In genomic region chr18:47746615-47747014, GRCh38 we compare ENCODE assay signal across 22 cellular contexts.
A peak's percentile ranks its signal among the peaks of the same experiment; 100 is the strongest.
DNase-seq lines count a peak whose midpoint lies in the region; ATAC-seq, FAIRE-seq and TF ChIP-seq lines count a peak whose summit lies in the region.
"Had no signal": no experiment of that assay in that cellular context is flagged by ENCODE, and none has a peak within 500 bp of the region (broad histone marks: within the 10 kb centered on the region; RNA-seq: fewer than 3 reads in every experiment).

No MANE protein-coding gene starts in this region.

- H3K9me3 ChIP-seq in T-helper 17 cell (ENCODE audit: control insufficient read depth, low read length, poor library complexity, severe bottlenecking) = no peaks in the 10 kb centered on the region
- H3K9me3 ChIP-seq: A549; BE2C; BLaER1 treated with 17β-estradiol and CSF1 and Interleukin-3, amounts not matched to agents 10 nM and 100 nM had no signal

- H3K4me1 Mint-ChIP-seq in type B pancreatic cell (ENCODE audit: unreplicated experiment) (no peaks in the 10 kb centered on the region), T-helper 17 cell (peaks cover 4% of the 10 kb centered on the region)

- H3K36me3 ChIP-seq in bronchial epithelial cell (ENCODE audit: control insufficient read depth, insufficient read depth, low read length) = no peaks in the 10 kb centered on the region
- H3K36me3 ChIP-seq: BE2C; BLaER1 treated with 17β-estradiol and CSF1 and Interleukin-3, amounts not matched to agents 10 nM and 100 nM had no signal

- H3K27ac Mint-ChIP-seq in type B pancreatic cell (no peak overlapping the region), T-helper 17 cell (no peak overlapping the region)
- H3K27ac Mint-ChIP-seq: CD14-positive monocyte; CD4-positive, alpha-beta T cell; CD8-positive, alpha-beta memory T cell; H9 had no signal

- peak; percentile 79 for FAIRE-seq in bronchial epithelial cell (lab: Jason Lieb, UNC)
- no peak for FAIRE-seq in GM12891 (lab: Jason Lieb, UNC)
- FAIRE-seq: A549, GM12892 had no signal

- H3K36me3 Mint-ChIP-seq in type B pancreatic cell (no peaks in the 10 kb centered on the region), T-helper 17 cell (ENCODE audit: low read depth) (no peaks in the 10 kb centered on the region)
- H3K36me3 Mint-ChIP-seq: CD14-positive monocyte; CD8-positive, alpha-beta memory T cell had no signal

- H3K4me3 ChIP-seq in bronchial epithelial cell (ENCODE audit: low read depth, low read length) = no peak overlapping the region
- H3K4me3 ChIP-seq: A549; BLaER1 treated with 17β-estradiol and CSF1 and Interleukin-3, amounts not matched to agents 10 nM and 100 nM had no signal

- TF ChIP-seq POLR2A in GM12891 (IDR thresholded peaks at IDR 0.05; ENCODE audit: low read depth, low read length) = no peak

- no peaks in the 10 kb centered on the region for H3K27me3 ChIP-seq in bronchial epithelial cell (ENCODE audit: control insufficient read depth, insufficient read depth, low read length)
- H3K27me3 ChIP-seq: BE2C had no signal

- no peak overlapping the region for H3K4me3 Mint-ChIP-seq in type B pancreatic cell
- no peak overlapping the region for H3K4me3 Mint-ChIP-seq in T-helper 17 cell
- H3K4me3 Mint-ChIP-seq: CD14-positive monocyte; CD4-positive, alpha-beta T cell; CD8-positive, alpha-beta memory T cell; H9 had no signal

- H3K9me3 Mint-ChIP-seq in type B pancreatic cell = no peaks in the 10 kb centered on the region
- H3K9me3 Mint-ChIP-seq: CD4-positive, alpha-beta T cell; CD8-positive, alpha-beta memory T cell; H9 had no signal

- DNase-seq in D341Med (ENCODE audit: low spot score) (peak; percentile 8), bronchial epithelial cell (ENCODE audit: low read depth) (no peak), mesenteric fat pad (ENCODE audit: low spot score) (peak; percentile 51), type B pancreatic cell (ENCODE audit: extremely low spot score, unreplicated experiment) (peak; percentile 54), T-helper 17 cell (no peak), GM12891 (ENCODE audit: insufficient read length, low spot score) (no peak)
- DNase-seq: 8988T; ACHN; AML-193; BE2C; CD4-positive, alpha-beta T cell; CD8-positive, alpha-beta memory T cell; DMS53; DMS79 treated with DMSO at 0.1 percent for 48 hours; GF-D8; H9 had no signal

- ATAC-seq in T-helper 17 cell = no peak
- ATAC-seq in HG02623 (IDR thresholded peaks at IDR 0.05; ENCODE audit: unreplicated experiment) = no peak
- ATAC-seq: A549, HCT116 had no signal

- TF ChIP-seq CTCF in bronchial epithelial cell (IDR thresholded peaks at IDR 0.05; ENCODE audit: insufficient read depth, low read length, severe bottlenecking) (no peak), type B pancreatic cell (conservative IDR thresholded peaks at IDR 0.05) (no peak)

- H3K27me3 Mint-ChIP-seq in type B pancreatic cell = peaks cover 51% of the 10 kb centered on the region
- H3K27me3 Mint-ChIP-seq in T-helper 17 cell = peaks cover 4% of the 10 kb centered on the region

TF ChIP-seq in GM12891, 5 proteins besides CTCF, POLR2A, EP300 and RAD21:
- no peak for TF ChIP-seq POU2F2 (IDR thresholded peaks at IDR 0.05; ENCODE audit: low read depth, low read length)
- no peak for TF ChIP-seq POLR2AphosphoS5 (IDR thresholded peaks at IDR 0.05; ENCODE audit: low read depth, low read length)
- no peak for TF ChIP-seq SPI1 (IDR thresholded peaks at IDR 0.05; ENCODE audit: low read depth, low read length)
- no peak for TF ChIP-seq TAF1 (IDR thresholded peaks at IDR 0.05; ENCODE audit: low read depth, low read length)
- TF ChIP-seq PAX5 (IDR thresholded peaks at IDR 0.05; ENCODE audit: insufficient read depth, low read length, severe bottlenecking) = no peak

Comparison
In these comparisons a context has a peak if more than half of its experiments do, and no peak if none do; other contexts are left out.
1. DNase-seq: peak in D341Med (single experiment), mesenteric fat pad (single experiment) and type B pancreatic cell (single experiment); none in bronchial epithelial cell (single experiment), T-helper 17 cell (0 of 3) and GM12891 (single experiment).